ENCODE assay signal across 28 cellular contexts in the genomic region with DNA sequence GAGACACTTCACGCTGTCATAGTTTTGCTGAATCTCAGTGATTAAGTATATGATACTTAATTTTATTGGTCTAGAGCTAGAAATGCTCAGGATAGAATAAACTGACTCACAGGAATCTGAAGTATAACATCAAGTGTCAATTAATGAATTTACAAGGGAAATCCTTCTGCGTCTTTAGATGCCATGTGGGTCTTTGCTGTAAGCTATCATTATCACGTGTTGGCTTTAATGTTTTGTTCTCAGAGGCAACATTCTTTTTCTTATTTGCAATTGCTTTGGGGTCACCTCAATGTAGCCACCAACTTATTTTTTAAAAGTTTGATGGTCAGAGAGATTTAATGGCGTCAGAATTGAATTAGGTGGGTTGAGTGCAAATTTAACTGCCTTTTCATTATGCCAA.
"Had no signal": no experiment of that assay in that cellular context is flagged by ENCODE, and none has a peak within 500 bp of the region (broad histone marks: within the 10 kb centered on the region; RNA-seq: fewer than 3 reads in every experiment).

No MANE protein-coding gene starts in this region.

- H3K4me1 ChIP-seq: colonic mucosa, esophagus muscularis mucosa, esophagus squamous epithelium, foreskin keratinocyte, gastrocnemius medialis, gastroesophageal sphincter, heart left ventricle, heart right ventricle had no signal

- ATAC-seq: effector memory CD8-positive, alpha-beta T cell; esophagus mucosa; foreskin keratinocyte; gastrocnemius medialis; gastroesophageal sphincter; heart left ventricle; heart right ventricle had no signal

- H3K36me3 ChIP-seq: colonic mucosa, esophagus muscularis mucosa, esophagus squamous epithelium, gastrocnemius medialis, gastroesophageal sphincter, heart left ventricle, heart right ventricle had no signal

- DNase-seq: colonic mucosa; cortex of kidney; dermis blood vessel endothelial cell; dorsolateral prefrontal cortex; effector CD4-positive, alpha-beta T cell; effector CD8-positive, alpha-beta T cell; effector memory CD4-positive, alpha-beta T cell; effector memory CD8-positive, alpha-beta T cell; endodermal cell; erythroblast; esophagus squamous epithelium; foreskin fibroblast; foreskin keratinocyte; foreskin melanocyte; gastrocnemius medialis; glutamatergic neuron; head of caudate nucleus; heart left ventricle; heart right ventricle had no signal

- H3K27me3 ChIP-seq: colonic mucosa, dorsolateral prefrontal cortex, esophagus muscularis mucosa, esophagus squamous epithelium, gastrocnemius medialis, gastroesophageal sphincter, heart left ventricle, heart right ventricle had no signal

- H3K27ac ChIP-seq: colonic mucosa, coronary artery, dorsolateral prefrontal cortex, epithelial cell of prostate, esophagus muscularis mucosa, esophagus squamous epithelium, foreskin keratinocyte, gastrocnemius medialis, gastroesophageal sphincter, heart left ventricle, heart right ventricle had no signal

- H3K9me3 ChIP-seq: colonic mucosa, esophagus muscularis mucosa, esophagus squamous epithelium, gastrocnemius medialis, gastroesophageal sphincter, heart left ventricle had no signal

- H3K4me3 ChIP-seq: colonic mucosa, coronary artery, dorsolateral prefrontal cortex, esophagus muscularis mucosa, esophagus squamous epithelium, gastrocnemius medialis, gastroesophageal sphincter, heart left ventricle, heart right ventricle had no signal

- FAIRE-seq: colon, endometrium, endothelial cell of umbilical vein, frontal cortex had no signal
